In the genomic region with DNA sequence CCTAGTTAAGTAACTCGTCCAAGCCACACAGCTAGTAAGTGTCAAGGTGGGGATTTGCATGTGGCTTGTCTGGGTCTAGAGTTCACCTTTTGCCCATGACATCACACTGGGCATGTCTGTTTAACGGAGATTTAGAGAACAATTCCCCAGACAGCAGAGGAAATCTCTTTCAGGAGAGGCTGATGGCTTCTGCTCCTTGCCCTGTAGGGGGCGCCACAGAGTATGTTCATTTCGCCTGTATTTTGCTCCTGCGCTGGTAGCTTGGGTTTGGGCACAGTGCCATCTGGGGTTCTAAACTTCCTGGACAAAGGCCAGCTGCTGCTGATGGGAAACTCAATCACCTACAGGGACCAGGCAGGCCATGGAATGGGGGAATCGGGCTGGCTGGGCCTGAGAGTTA, we compare ENCODE assay signal across 8 cellular contexts. TPM values are rescaled to one million over a fixed set of nuclear protein-coding genes. Genes with fewer than 3 reads are reported as not detected.
DNase-seq lines count a peak whose midpoint lies in the region; ATAC-seq and TF ChIP-seq lines count a peak whose summit lies in the region.

No MANE protein-coding gene starts in this region.

- peaks cover 7% of the 10 kb centered on the region for H3K27me3 Mint-ChIP-seq in activated T-cell treated with anti-CD3 and anti-CD28 coated beads, Interleukin-2, amount 50 U/mL, for 24 hours

- no peaks in the 10 kb centered on the region for H3K4me1 Mint-ChIP-seq in activated T-cell treated with anti-CD3 and anti-CD28 coated beads, Interleukin-2, amount 50 U/mL, for 24 hours (ENCODE audit: low read depth)

- no peak overlapping the region for H3K4me3 Mint-ChIP-seq in activated T-cell treated with anti-CD3 and anti-CD28 coated beads, Interleukin-2, amount 50 U/mL, for 24 hours

- H3K9me3 Mint-ChIP-seq in activated T-cell treated with anti-CD3 and anti-CD28 coated beads, Interleukin-2, amount 50 U/mL, for 24 hours, result no peaks in the 10 kb centered on the region

- H3K27me3 ChIP-seq in HL-60 (ENCODE audit: insufficient read depth, poor library complexity, severe bottlenecking), result peaks cover 1% of the 10 kb centered on the region

- peak; percentile 33 for TF ChIP-seq CTCF in HL-60 (IDR thresholded peaks at IDR 0.05; ENCODE audit: insufficient read depth, low read length)

- H3K27ac Mint-ChIP-seq in activated T-cell treated with anti-CD3 and anti-CD28 coated beads, Interleukin-2, amount 50 U/mL, for 24 hours, result no peak overlapping the region

- H3K36me3 Mint-ChIP-seq in activated T-cell treated with anti-CD3 and anti-CD28 coated beads, Interleukin-2, amount 50 U/mL, for 24 hours (ENCODE audit: low read depth), result no peaks in the 10 kb centered on the region

- DNase-seq in COR-L47 (lab: John Stamatoyannopoulos, UW) (peak; percentile 25), HL-60 (ENCODE audit: low read depth in 1 of 2, low spot score in 1 of 2) (no peak), myocyte (ENCODE audit: low read depth) (peak; percentile 12)
- peak; percentile 43 for DNase-seq in activated T-cell treated with anti-CD3 and anti-CD28 coated beads, Interleukin-2, amount 50 U/mL, for 24 hours

- H3K27ac ChIP-seq in HL-60 (replicated peaks), result no peak overlapping the region

- no peak overlapping the region for H3K4me3 ChIP-seq in HL-60 (replicated peaks; ENCODE audit: insufficient read depth, low read length)

- no peak for ATAC-seq in GM19397 (IDR thresholded peaks at IDR 0.05; ENCODE audit: unreplicated experiment)
- ATAC-seq in GM21528 (IDR thresholded peaks at IDR 0.05; ENCODE audit: low FRiP score, unreplicated experiment), result no peak
- no peak for ATAC-seq in GM18502 (IDR thresholded peaks at IDR 0.05; ENCODE audit: poor library complexity, unreplicated experiment)
- ATAC-seq in HG03280 (IDR thresholded peaks at IDR 0.05; ENCODE audit: unreplicated experiment), result no peak

RNA-seq across cellular contexts. Expression of a gene that starts 20.4 kb away (rescaled TPM):
- total RNA-seq in myocyte, result 0.64 TPM in 1 of 2 replicates, not detected in the other
- 0.08 TPM for polyA plus RNA-seq in myocyte (2012)

RNA-seq across cellular contexts. Expression of a gene that starts 31.8 kb away (rescaled TPM):
- total RNA-seq in myocyte, result not detected in 2 replicates
- polyA plus RNA-seq in myocyte (2012), result 0.42 TPM

Comparison
In these comparisons a context has a peak if more than half of its experiments do, and no peak if none do; other contexts are left out.
1. DNase-seq: peak in COR-L47 (single experiment), activated T-cell treated with anti-CD3 and anti-CD28 coated beads, Interleukin-2, amount 50 U/mL, for 24 hours (single experiment) and myocyte (single experiment); none in HL-60 (0 of 2).